In the genomic region with DNA sequence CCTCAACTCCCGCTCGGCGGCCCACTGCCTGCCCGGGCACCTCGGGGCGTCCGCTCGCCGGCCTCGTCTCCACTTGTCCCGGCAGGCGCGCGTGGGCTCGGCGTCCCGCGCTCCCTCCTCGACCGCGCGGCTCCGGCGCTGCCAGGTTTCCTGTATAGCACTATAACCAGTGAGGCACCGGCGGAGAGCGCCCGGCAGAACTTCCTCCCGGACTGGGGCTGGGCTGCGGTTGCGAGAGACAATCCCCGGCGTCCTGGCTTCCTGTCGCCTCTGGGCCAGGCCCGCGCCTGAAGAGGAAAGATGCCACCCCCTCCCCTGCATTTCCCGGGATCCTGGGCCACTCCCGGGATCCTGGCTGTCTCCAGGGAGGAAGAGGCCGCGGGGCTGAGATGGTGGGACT, we compare ENCODE assay signal across 8 cellular contexts.
DNase-seq lines count a peak whose midpoint lies in the region; ATAC-seq and TF ChIP-seq lines count a peak whose summit lies in the region.

No MANE protein-coding gene starts in this region.

- H3K4me3 Mint-ChIP-seq in CD14-positive monocyte = peak overlapping the region; percentile 21 to 56
- H3K4me3 Mint-ChIP-seq in activated CD4-positive, alpha-beta T cell treated with anti-CD3 and anti-CD28 coated beads, Interleukin-2, amount 10 ng/mL, durations not matched to agents 7 days and 5 days = peak overlapping the region; percentile 75
- peak overlapping the region in 2 of 3 experiments; percentile 32 to 70 for H3K4me3 Mint-ChIP-seq in nephron

- TF ChIP-seq CTCF in CD14-positive monocyte (IDR thresholded peaks at IDR 0.05) = no peak
- no peak for TF ChIP-seq CTCF in nephron (IDR thresholded peaks at IDR 0.05; ENCODE audit: unreplicated experiment in 3 of 3)

- CTCF ChIA-PET in activated CD4-positive, alpha-beta T cell treated with anti-CD3 and anti-CD28 coated beads, Interleukin-2, amount 10 ng/mL, durations not matched to agents 7 days and 5 days (lab: Charles Lee) = no interaction called here

- POLR2A ChIA-PET in activated CD4-positive, alpha-beta T cell treated with anti-CD3 and anti-CD28 coated beads, Interleukin-2, amount 10 ng/mL, durations not matched to agents 7 days and 5 days (lab: Charles Lee) = interaction anchor here (1.2 kb wide), 1 partner anchor 259 kb away, joined by 5 read pairs; no protein-coding TSS in a partner anchor

- peak overlapping the region; percentile 65 for H3K4me3 ChIP-seq in HUES64 (ENCODE audit: low read length)

- H3K27ac ChIP-seq in HUES64 (ENCODE audit: low read depth, low read length) = no peak overlapping the region

- H3K9ac ChIP-seq in HUES64 (ENCODE audit: low read depth, low read length) = peak overlapping the region; percentile 14; the same call in 1 of the 2 replicates

- 2% methylated on average over 38 of the region's 40 CpGs for WGBS in HUES64

- no peaks in the 10 kb centered on the region for H3K9me3 ChIP-seq in HUES64 (ENCODE audit: insufficient read depth, low read depth, low read length)

- no peaks in the 10 kb centered on the region for H3K36me3 ChIP-seq in HUES64 (ENCODE audit: insufficient read depth, low read length)

- peaks cover 11% of the 10 kb centered on the region; the same call in 1 of the 2 replicates for H3K4me1 ChIP-seq in HUES64 (ENCODE audit: insufficient read depth, low read length)

- H3K27me3 ChIP-seq in HUES64 (ENCODE audit: insufficient read depth, low read length) = peaks cover 65% of the 10 kb centered on the region

- H3K27ac Mint-ChIP-seq in CD14-positive monocyte (no peak overlapping the region), nephron (no peak overlapping the region)
- H3K27ac Mint-ChIP-seq in activated CD4-positive, alpha-beta T cell treated with anti-CD3 and anti-CD28 coated beads, Interleukin-2, amount 10 ng/mL, durations not matched to agents 7 days and 5 days = no peak overlapping the region

- H3K4me1 Mint-ChIP-seq in CD14-positive monocyte (peaks cover 53% of the 10 kb centered on the region), nephron (peaks cover 18% of the 10 kb centered on the region)
- H3K4me1 Mint-ChIP-seq in activated CD4-positive, alpha-beta T cell treated with anti-CD3 and anti-CD28 coated beads, Interleukin-2, amount 10 ng/mL, durations not matched to agents 7 days and 5 days = peaks cover 36% of the 10 kb centered on the region

- peaks cover 8 to 21% (median 18%) of the 10 kb centered on the region in 3 donors for H3K27me3 Mint-ChIP-seq in CD14-positive monocyte (ENCODE audit: low read depth in 3 of 3)
- peaks cover 16% of the 10 kb centered on the region for H3K27me3 Mint-ChIP-seq in activated CD4-positive, alpha-beta T cell treated with anti-CD3 and anti-CD28 coated beads, Interleukin-2, amount 10 ng/mL, durations not matched to agents 7 days and 5 days
- peaks cover 70% of the 10 kb centered on the region for H3K27me3 Mint-ChIP-seq in nephron (ENCODE audit: low read depth)

- DNase-seq in CD14-positive monocyte (ENCODE audit: low spot score) (peak; percentile 82), epidermal melanocyte (ENCODE audit: insufficient read length, low spot score) (peak; percentile 19)
- DNase-seq in activated CD4-positive, alpha-beta T cell treated with anti-CD3 and anti-CD28 coated beads, Interleukin-2, amount 10 ng/mL, durations not matched to agents 7 days and 5 days = peak; percentile 66

- ATAC-seq in HG03039 (IDR thresholded peaks at IDR 0.05; ENCODE audit: unreplicated experiment) (no peak), GM19328 (IDR thresholded peaks at IDR 0.05; ENCODE audit: unreplicated experiment) (no peak), GM18502 (IDR thresholded peaks at IDR 0.05; ENCODE audit: poor library complexity, unreplicated experiment) (no peak)

- intact Hi-C loops in CD14-positive monocyte (cut with micrococcal nuclease) = no loop called here

- H3K36me3 Mint-ChIP-seq in CD14-positive monocyte (peaks cover 35 to 46% of the 10 kb centered on the region in 2 donors), nephron (ENCODE audit: low read depth) (peaks cover 2% of the 10 kb centered on the region)
- peaks cover 24% of the 10 kb centered on the region for H3K36me3 Mint-ChIP-seq in activated CD4-positive, alpha-beta T cell treated with anti-CD3 and anti-CD28 coated beads, Interleukin-2, amount 10 ng/mL, durations not matched to agents 7 days and 5 days (ENCODE audit: low read depth)

- H3K9me3 Mint-ChIP-seq in CD14-positive monocyte (peaks cover 0 to 4% (median 0%) of the 10 kb centered on the region in 7 donors), nephron (no peaks in the 10 kb centered on the region)
- no peaks in the 10 kb centered on the region for H3K9me3 Mint-ChIP-seq in activated CD4-positive, alpha-beta T cell treated with anti-CD3 and anti-CD28 coated beads, Interleukin-2, amount 10 ng/mL, durations not matched to agents 7 days and 5 days

Comparison
In these comparisons a context has a peak if more than half of its experiments do, and no peak if none do; other contexts are left out.
1. DNase-seq: peak in every context shown above with its lines; median percentile 82 in CD14-positive monocyte; 66 in activated CD4-positive, alpha-beta T cell treated with anti-CD3 and anti-CD28 coated beads, Interleukin-2, amount 10 ng/mL, durations not matched to agents 7 days and 5 days; 19 in epidermal melanocyte.